25 cellular contexts compared by ENCODE assay signal in genomic region chr7:54060643-54061042, GRCh38.
DNase-seq lines count a peak whose midpoint lies in the region; ATAC-seq, FAIRE-seq and TF ChIP-seq lines count a peak whose summit lies in the region.
"Had no signal": no experiment of that assay in that cellular context is flagged by ENCODE, and none has a peak within 500 bp of the region (broad histone marks: within the 10 kb centered on the region; RNA-seq: fewer than 3 reads in every experiment).

No MANE protein-coding gene starts in this region.

- no peaks in the 10 kb centered on the region for H3K27me3 ChIP-seq in testis
- H3K27me3 ChIP-seq: BE2C; BLaER1 treated with 17β-estradiol and CSF1 and Interleukin-3, amounts not matched to agents 10 nM and 100 nM had no signal

- 52 to 71% methylated on average over 4 of the region's 4 CpGs for WGBS in testis, 2 donors

- no peak for TF ChIP-seq CTCF in testis (IDR thresholded peaks at IDR 0.05)

- H3K9me3 ChIP-seq in testis = no peaks in the 10 kb centered on the region
- H3K9me3 ChIP-seq: A549; BE2C; BLaER1 treated with 17β-estradiol and CSF1 and Interleukin-3, amounts not matched to agents 10 nM and 100 nM had no signal

- peak; percentile 57 for FAIRE-seq in H54 (lab: Jason Lieb, UNC)
- FAIRE-seq: A549, D721Med, G401.6, GM12892, GM19239, H1 had no signal

- no peaks in the 10 kb centered on the region for H3K36me3 ChIP-seq in testis (ENCODE audit: low read depth, missing control alignments)
- H3K36me3 ChIP-seq: BE2C; BLaER1 treated with 17β-estradiol and CSF1 and Interleukin-3, amounts not matched to agents 10 nM and 100 nM had no signal

- ATAC-seq in left lobe of liver (peak; percentile 47), HG03175 (IDR thresholded peaks at IDR 0.05; ENCODE audit: unreplicated experiment) (no peak)
- ATAC-seq: A549, HCT116 had no signal

- TF ChIP-seq POLR2A in H54 (IDR thresholded peaks at IDR 0.05; ENCODE audit: low read depth, low read length) (no peak), testis (IDR thresholded peaks at IDR 0.05) (no peak)

- intact Hi-C loops in testis (cut with DNase I; ENCODE audit: low total_unique reads) = no loop called here

- peak; percentile 38 for DNase-seq in DMS53 (lab: John Stamatoyannopoulos, UW)
- DNase-seq in H54 (ENCODE audit: insufficient read length, low spot score) = no peak
- DNase-seq in left lobe of liver (ENCODE audit: low spot score) = no peak
- peak; percentile 24 for DNase-seq in testis
- no peak for DNase-seq in anterior cingulate cortex (lab: John Stamatoyannopoulos, UW)
- no peak for DNase-seq in Kasumi-1 (lab: John Stamatoyannopoulos, UW)
- DNase-seq: 8988T; ACHN; AML-193; BE2C; CD4-positive, alpha-beta T cell; CD8-positive, alpha-beta memory T cell; DMS 273 treated with DMSO at 0.1 percent for 48 hours; DND-41; GM23248; H9 had no signal

- H3K4me3 ChIP-seq in testis = no peak overlapping the region
- H3K4me3 ChIP-seq: A549; BLaER1 treated with 17β-estradiol and CSF1 and Interleukin-3, amounts not matched to agents 10 nM and 100 nM; GM23248 had no signal

- H3K27ac ChIP-seq in testis = no peak overlapping the region
- H3K27ac ChIP-seq: A549; BLaER1 treated with 17β-estradiol and CSF1 and Interleukin-3, amounts not matched to agents 10 nM and 100 nM; GM23248 had no signal

- H3K4me1 ChIP-seq in testis = no peaks in the 10 kb centered on the region
- H3K4me1 ChIP-seq: A549; BE2C; BLaER1 treated with 17β-estradiol and CSF1 and Interleukin-3, amounts not matched to agents 10 nM and 100 nM had no signal

Comparison
In these comparisons a context has a peak if more than half of its experiments do, and no peak if none do; other contexts are left out.
1. DNase-seq: peak in DMS53 (single experiment) and testis (single experiment); none in H54 (single experiment), left lobe of liver (single experiment), anterior cingulate cortex (0 of 58) and Kasumi-1 (0 of 2).